Comparison of ENCODE assay signal across 23 cellular contexts in the genomic region with DNA sequence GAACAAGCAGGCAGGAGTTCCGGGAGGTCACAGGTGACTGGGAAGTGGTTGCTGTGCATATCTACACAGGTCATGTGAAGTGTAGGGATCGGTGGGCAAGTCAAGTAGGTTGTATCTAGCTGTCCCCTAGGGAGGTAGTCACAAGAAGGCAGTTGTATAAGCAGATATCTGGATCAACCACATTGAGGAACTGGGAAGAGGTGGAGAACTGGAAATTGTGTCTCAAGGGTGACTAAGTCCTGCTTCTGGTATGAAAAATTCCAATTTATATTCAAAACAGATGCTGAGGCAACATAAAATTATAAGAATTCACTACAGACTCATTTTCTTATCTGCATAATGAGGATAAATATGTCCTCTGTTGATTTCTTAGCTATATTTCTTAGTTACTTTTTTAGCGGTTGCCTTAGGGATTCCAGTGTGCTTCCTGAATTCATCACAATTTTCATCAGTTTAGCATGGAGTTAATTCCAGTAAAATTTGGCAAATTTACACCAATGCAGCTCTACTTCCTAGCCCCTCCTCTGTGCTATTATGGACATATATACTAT. TPM values are rescaled to one million over a fixed set of nuclear protein-coding genes. Genes with fewer than 3 reads are reported as not detected.
DNase-seq lines count a peak whose midpoint lies in the region; ATAC-seq and TF ChIP-seq lines count a peak whose summit lies in the region.
"Had no signal": no experiment of that assay in that cellular context is flagged by ENCODE, and none has a peak within 500 bp of the region (broad histone marks: within the 10 kb centered on the region; RNA-seq: fewer than 3 reads in every experiment).

No MANE protein-coding gene starts in this region.

- H3K27ac ChIP-seq in SK-N-SH (ENCODE audit: low read depth in 2 of 2, low read length in 1 of 2): peak overlapping the region in 1 of 2 experiments; percentile 33; a peak in 2 of 4 replicates
- no peak overlapping the region for H3K27ac ChIP-seq in right atrium auricular region
- H3K27ac ChIP-seq: coronary artery, esophagus squamous epithelium, lower lobe of right lung, parathyroid adenoma, SJCRH30 had no signal

- H3K36me3 ChIP-seq in SK-N-SH (replicated peaks in 1 of 2; ENCODE audit: control insufficient read depth in 1 of 2, insufficient read depth in 2 of 2, low read length in 1 of 2) (no peaks in the 10 kb centered on the region), right atrium auricular region (no peaks in the 10 kb centered on the region)
- H3K36me3 ChIP-seq: BE2C, esophagus squamous epithelium, lower lobe of right lung, SJCRH30 had no signal

- POLR2A ChIA-PET in SK-N-SH (lab: Yijun Ruan, JAX): no interaction called here

- no peaks in the 10 kb centered on the region for H3K27me3 ChIP-seq in SK-N-SH (ENCODE audit: insufficient read depth)
- no peaks in the 10 kb centered on the region for H3K27me3 ChIP-seq in right atrium auricular region
- H3K27me3 ChIP-seq: BE2C, esophagus squamous epithelium, SJCRH30 had no signal

- H3K4me1 ChIP-seq in SK-N-SH (ENCODE audit: control insufficient read depth in 1 of 2, insufficient read depth in 2 of 2, low read depth in 1 of 2, low read length in 1 of 2) (no peaks in the 10 kb centered on the region; a peak in 1 of 4 replicates), right atrium auricular region (peaks cover 0 to 4% of the 10 kb centered on the region in 2 donors)
- H3K4me1 ChIP-seq: BE2C, lower lobe of right lung, parathyroid adenoma, SJCRH30 had no signal

- H3K9me3 ChIP-seq in SK-N-SH (no peaks in the 10 kb centered on the region), right atrium auricular region (no peaks in the 10 kb centered on the region)
- H3K9me3 ChIP-seq: BE2C, Caco-2, esophagus squamous epithelium, lower lobe of right lung, SJCRH30 had no signal

- H3F3A ChIP-seq in SK-N-SH (replicated peaks; ENCODE audit: insufficient read depth): no peaks in the 10 kb centered on the region

- no peak overlapping the region for H3K4me3 ChIP-seq in SK-N-SH (ENCODE audit: low read depth in 2 of 2, low read length in 1 of 2)
- H3K4me3 ChIP-seq in right atrium auricular region: no peak overlapping the region
- H3K4me3 ChIP-seq: coronary artery, esophagus squamous epithelium, lower lobe of right lung, SJCRH30 had no signal

- TF ChIP-seq EP300 in SK-N-SH (IDR thresholded peaks at IDR 0.05; ENCODE audit: borderline replicate concordance in 1 of 2, low read depth in 1 of 2, low read length in 1 of 2): peak in 1 of 2 experiments; percentile 27; a peak in 1 of 4 replicates

- H4K20me1 ChIP-seq in SK-N-SH (ENCODE audit: insufficient read depth): no peaks in the 10 kb centered on the region

- in situ Hi-C loops in ACHN (cut with HindIII; ENCODE audit: low pct_ligation_motif_present, low pct_unique_long_range_greater_than_20kb, low sequenced_read_pairs): no loop called here

- no peaks in the 10 kb centered on the region for H3K79me2 ChIP-seq in SK-N-SH (ENCODE audit: insufficient read depth)
- H3K79me2 ChIP-seq: parathyroid adenoma had no signal

- TF ChIP-seq CTCF in SK-N-SH (IDR thresholded peaks at IDR 0.05) (no peak), right atrium auricular region (IDR thresholded peaks at IDR 0.05) (no peak)

- CTCF ChIA-PET in SK-N-SH (lab: Yijun Ruan, JAX): interaction anchor here (1.6 kb wide), 1 partner anchor 144 kb away, joined by 7 read pairs; no protein-coding TSS in a partner anchor

- 62% methylated on average over 3 of the region's 3 CpGs for WGBS in SK-N-SH (ENCODE audit: low lambda C conversion rate)

- no peak for ATAC-seq in GM18502 (IDR thresholded peaks at IDR 0.05; ENCODE audit: poor library complexity, unreplicated experiment)
- no peak for ATAC-seq in HG03039 (IDR thresholded peaks at IDR 0.05; ENCODE audit: unreplicated experiment)
- ATAC-seq: lower lobe of right lung, right cardiac atrium had no signal

- DNase-seq in GM03348 (ENCODE audit: low spot score): peak; percentile 78
- DNase-seq in SK-N-SH: no peak
- peak; percentile 86 for DNase-seq in fibroblast of peridontal ligament (ENCODE audit: extremely low read depth)
- DNase-seq in ACHN: no peak
- no peak for DNase-seq in right atrium auricular region (ENCODE audit: low spot score)
- DNase-seq: activated gamma-delta T cell treated with Interleukin-2 at 50 U/mL for 16 hours; BE2C; Caco-2; DMS79; esophagus squamous epithelium; KBM-7; lower lobe of right lung; MM.1S; NCI-H2171 treated with DMSO at 0.1 percent for 48 hours; NCI-H526; right cardiac atrium; SJCRH30; stimulated activated CD4-positive, alpha-beta T cell treated with anti-CD3 and anti-CD28 coated beads, Interleukin-12 subunit alpha, Interleukin-12 subunit beta, amount 100 ng/mL, for 4 hours; stimulated activated naive CD4-positive, alpha-beta T cell treated with Interleukin-2 at 50 U/mL for 16 hours had no signal

- H3K9ac ChIP-seq in SK-N-SH: no peak overlapping the region
- H3K9ac ChIP-seq: parathyroid adenoma had no signal

- H3K4me2 ChIP-seq in SK-N-SH: no peak overlapping the region

- no peak for TF ChIP-seq RAD21 in SK-N-SH (IDR thresholded peaks at IDR 0.05; ENCODE audit: low read length)

- no peak overlapping the region for H2AFZ ChIP-seq in SK-N-SH (ENCODE audit: low read depth)
- H2AFZ ChIP-seq: parathyroid adenoma had no signal

- no peaks in the 10 kb centered on the region for H3K9me2 ChIP-seq in SK-N-SH

TF ChIP-seq in SK-N-SH, 30 proteins besides CTCF, POLR2A, EP300 and RAD21:
- TF ChIP-seq FOSL2 (IDR thresholded peaks at IDR 0.05; ENCODE audit: borderline replicate concordance, low read depth): peak; percentile 34; the same call in 1 of the 2 replicates
- TF ChIP-seq, protein P1, sequence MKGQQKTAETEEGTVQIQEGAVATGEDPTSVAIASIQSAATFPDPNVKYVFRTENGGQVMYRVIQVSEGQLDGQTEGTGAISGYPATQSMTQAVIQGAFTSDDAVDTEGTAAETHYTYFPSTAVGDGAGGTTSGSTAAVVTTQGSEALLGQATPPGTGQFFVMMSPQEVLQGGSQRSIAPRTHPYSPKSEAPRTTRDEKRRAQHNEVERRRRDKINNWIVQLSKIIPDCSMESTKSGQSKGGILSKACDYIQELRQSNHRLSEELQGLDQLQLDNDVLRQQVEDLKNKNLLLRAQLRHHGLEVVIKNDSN (IDR thresholded peaks at IDR 0.05; ENCODE audit: borderline replicate concordance, low read depth): no peak
- TF ChIP-seq TCF12 (IDR thresholded peaks at IDR 0.05): peak; percentile 82

RNA-seq across cellular contexts. Expression of gene GALNT12, which starts 46.8 kb away (rescaled TPM):
- polyA plus RNA-seq in SK-N-SH (2012; rRNA removed): 7.4 TPM in 2 replicates
- 5.5 and 5.6 TPM in 2 replicates for polyA plus RNA-seq in SK-N-SH (2012; cell fraction: cytosol; rRNA removed)
- polyA plus RNA-seq in SK-N-SH (2012; cell fraction: nucleus; rRNA removed): 10.4 and 15.0 TPM in 2 replicates
- 1 to 10 TPM in 1 of 2 donors, under 1 TPM in 1; 0.33 to 2.7 TPM for total RNA-seq in right atrium auricular region

RNA-seq across cellular contexts. Expression of gene ANKS6, which starts 57.9 kb away (rescaled TPM):
- polyA plus RNA-seq in SK-N-SH (2012; rRNA removed): 26.1 and 29.3 TPM in 2 replicates
- 11.8 and 17.9 TPM in 2 replicates for polyA plus RNA-seq in SK-N-SH (2012; cell fraction: cytosol; rRNA removed)
- polyA plus RNA-seq in SK-N-SH (2012; cell fraction: nucleus; rRNA removed): 97.6 and 123 TPM in 2 replicates
- total RNA-seq in right atrium auricular region: 1 to 10 TPM; 3.3 to 8.7 TPM

Comparison
In these comparisons a context has a peak if more than half of its experiments do, and no peak if none do; other contexts are left out.
1. DNase-seq: peak in GM03348 (single experiment) and fibroblast of peridontal ligament (single experiment); none in SK-N-SH (single experiment), ACHN (single experiment) and right atrium auricular region (single experiment).